Comparison of ENCODE assay signal across 25 cellular contexts in genomic region chr22:25413620-25414019, GRCh38.
DNase-seq lines count a peak whose midpoint lies in the region; ATAC-seq, FAIRE-seq and TF ChIP-seq lines count a peak whose summit lies in the region.
"Had no signal": no experiment of that assay in that cellular context is flagged by ENCODE, and none has a peak within 500 bp of the region (broad histone marks: within the 10 kb centered on the region; RNA-seq: fewer than 3 reads in every experiment).

No MANE protein-coding gene starts in this region.

- H2AK5ac ChIP-seq in mesenchymal stem cell (ENCODE audit: low read length, severe bottlenecking): no peak overlapping the region

- H4K8ac ChIP-seq in mesenchymal stem cell (ENCODE audit: low read length): peak overlapping the region; percentile 2

- H3K36me3 Mint-ChIP-seq in Caco-2 (ENCODE audit: insufficient read depth, unreplicated experiment): no peaks in the 10 kb centered on the region
- H3K36me3 Mint-ChIP-seq: CD14-positive monocyte; CD4-positive, alpha-beta memory T cell had no signal

- no peaks in the 10 kb centered on the region for H3K79me1 ChIP-seq in mesenchymal stem cell (replicated peaks; ENCODE audit: low read length, poor library complexity, severe bottlenecking)

- no peaks in the 10 kb centered on the region for H3K9me1 ChIP-seq in K562 (ENCODE audit: control insufficient read depth, insufficient read depth, low read length)

- H3K9me3 ChIP-seq in A549 (no peaks in the 10 kb centered on the region), K562 (replicated peaks; ENCODE audit: control insufficient read depth, insufficient read depth, low read depth, low read length) (no peaks in the 10 kb centered on the region), mesenchymal stem cell (ENCODE audit: control insufficient read depth, low read length) (no peaks in the 10 kb centered on the region), Caco-2 (no peaks in the 10 kb centered on the region)

- no peak overlapping the region for H3K4me3 Mint-ChIP-seq in Caco-2 (ENCODE audit: unreplicated experiment)
- H3K4me3 Mint-ChIP-seq: CD14-positive monocyte; CD4-positive, alpha-beta memory T cell; GM23338; HFFc6 had no signal

- CTCF ChIA-PET in A549 (lab: Yijun Ruan, JAX) (no interaction called here), K562 (lab: Yijun Ruan, JAX; ENCODE audit: low intra/inter-chr PET ratio) (no interaction called here), Caco-2 (lab: Charles Lee) (interaction anchor here (0.5 kb wide), 1 partner anchor 43 kb away, joined by 4 read pairs; no protein-coding TSS in a partner anchor)

- no peak overlapping the region for H2BK12ac ChIP-seq in mesenchymal stem cell (ENCODE audit: low read length in 2 of 2)

- no TSS peak for BruUV-seq in K562 (replicated peaks; lab: Mats Ljungman, UMichigan)
- BruUV-seq in Caco-2 (replicated peaks; lab: Mats Ljungman, UMichigan): no TSS peak

- no peak overlapping the region for H3K18ac ChIP-seq in mesenchymal stem cell (ENCODE audit: low read depth in 1 of 2, low read length in 2 of 2)

- H4K91ac ChIP-seq in mesenchymal stem cell (ENCODE audit: low read length): no peak overlapping the region

- H4K20me1 ChIP-seq in K562 (replicated peaks; ENCODE audit: control insufficient read depth, insufficient read depth, low read length): no peaks in the 10 kb centered on the region
- H4K20me1 ChIP-seq: BLaER1 had no signal

- H2BK15ac ChIP-seq in mesenchymal stem cell (ENCODE audit: low read depth, poor library complexity, severe bottlenecking): no peak overlapping the region

- intact Hi-C loops in K562 (cut with micrococcal nuclease) (no loop called here), Caco-2 (cut with micrococcal nuclease; ENCODE audit: unreplicated experiment) (no loop called here)

- no peaks in the 10 kb centered on the region for H3K4me1 ChIP-seq in A549
- no peaks in the 10 kb centered on the region; a peak in 1 of 5 replicates for H3K4me1 ChIP-seq in K562 (replicated peaks in 1 of 2; ENCODE audit: control insufficient read depth in 2 of 2, insufficient read depth in 2 of 2, low read length in 2 of 2)
- no peaks in the 10 kb centered on the region for H3K4me1 ChIP-seq in mesenchymal stem cell (ENCODE audit: control insufficient read depth, insufficient read depth, low read depth, low read length)
- H3K4me1 ChIP-seq in Caco-2: no peaks in the 10 kb centered on the region

- H3K23ac ChIP-seq in mesenchymal stem cell (ENCODE audit: low read length in 2 of 2): no peak overlapping the region

- H3K4me3 ChIP-seq in A549: no peak overlapping the region
- no peak overlapping the region for H3K4me3 ChIP-seq in K562
- H3K4me3 ChIP-seq in mesenchymal stem cell (ENCODE audit: insufficient read depth in 1 of 2, low read depth in 1 of 2, low read length in 2 of 2): no peak overlapping the region
- H3K4me3 ChIP-seq in Caco-2 (ENCODE audit: low read depth, low read length): no peak overlapping the region
- H3K4me3 ChIP-seq: BLaER1, GM23338 had no signal

- H2BK5ac ChIP-seq in mesenchymal stem cell (ENCODE audit: low read depth, low read length, poor library complexity, severe bottlenecking): no peak overlapping the region

- H3K27me3 Mint-ChIP-seq in Caco-2 (ENCODE audit: insufficient read depth, unreplicated experiment): peaks cover 7% of the 10 kb centered on the region

- no peak overlapping the region for H3K14ac ChIP-seq in mesenchymal stem cell (ENCODE audit: low read length in 2 of 2)

- no peak overlapping the region for H2AFZ ChIP-seq in K562 (ENCODE audit: low read depth, low read length)
- no peak overlapping the region for H2AFZ ChIP-seq in mesenchymal stem cell (ENCODE audit: low read depth, low read length)
- H2AFZ ChIP-seq: GM23338 had no signal

- H3K27ac ChIP-seq in A549: no peak overlapping the region
- no peak overlapping the region for H3K27ac ChIP-seq in K562 (ENCODE audit: extremely low read depth, low read depth, low read length)
- H3K27ac ChIP-seq in mesenchymal stem cell (ENCODE audit: low read length, poor library complexity, severe bottlenecking): no peak overlapping the region
- H3K27ac ChIP-seq: 22Rv1, BLaER1 had no signal

- in situ Hi-C loops in K562 (cut with MboI): no loop called here

- TF ChIP-seq EP300 in A549 (IDR thresholded peaks at IDR 0.05) (no peak), K562 (IDR thresholded peaks at IDR 0.05; ENCODE audit: low read length) (no peak)

- TF ChIP-seq POLR2A in A549 (IDR thresholded peaks at IDR 0.05; ENCODE audit: low read length): no peak
- TF ChIP-seq POLR2A in K562 (conservative IDR thresholded peaks at IDR 0.05): no peak

- H3K9me3 Mint-ChIP-seq in Caco-2 (ENCODE audit: unreplicated experiment): peaks cover 9% of the 10 kb centered on the region
- H3K9me3 Mint-ChIP-seq: HFFc6 had no signal

- no peak overlapping the region for H3K9ac ChIP-seq in K562 (ENCODE audit: insufficient read depth in 1 of 2, low read depth in 2 of 2, low read length in 2 of 2)
- H3K9ac ChIP-seq in mesenchymal stem cell (ENCODE audit: low read length): no peak overlapping the region
- H3K9ac ChIP-seq: BLaER1 had no signal

- ATAC-seq in A549: no peak
- no peak for ATAC-seq in K562
- ATAC-seq: GM23338 had no signal

- H3K79me2 ChIP-seq in K562 (ENCODE audit: control insufficient read depth, insufficient read depth, low read length): no peaks in the 10 kb centered on the region

- FAIRE-seq in A549 (lab: Jason Lieb, UNC) (no peak), K562 (lab: Jason Lieb, UNC) (no peak), urothelium cell line (lab: Jason Lieb, UNC) (peak; percentile 69), D721Med (lab: Jason Lieb, UNC) (no peak)
- FAIRE-seq: GM12891, GM18507, H54, HTR-8/SVneo had no signal

- no peak for TF ChIP-seq RAD21 in A549 (conservative IDR thresholded peaks at IDR 0.05 in 1 of 2, IDR thresholded peaks at IDR 0.05 in 1 of 2)
- TF ChIP-seq RAD21 in K562 (CRISPR knock-in tag; conservative IDR thresholded peaks at IDR 0.05 in 1 of 2, IDR thresholded peaks at IDR 0.05 in 1 of 2): no peak

- POLR2A ChIA-PET in A549 (lab: Yijun Ruan, JAX) (no interaction called here), K562 (lab: Yijun Ruan, JAX) (no interaction called here), Caco-2 (lab: Charles Lee) (no interaction called here)

- H3K4me2 ChIP-seq in A549 (no peak overlapping the region), K562 (ENCODE audit: insufficient read depth, low read length) (no peak overlapping the region), mesenchymal stem cell (ENCODE audit: low read length, poor library complexity, severe bottlenecking) (no peak overlapping the region)
- H3K4me2 ChIP-seq: BLaER1, GM23338 had no signal

- H3K36me3 ChIP-seq in K562 (ENCODE audit: control insufficient read depth, insufficient read depth, low read length): no peaks in the 10 kb centered on the region
- no peaks in the 10 kb centered on the region for H3K36me3 ChIP-seq in mesenchymal stem cell (ENCODE audit: control insufficient read depth in 1 of 2, insufficient read depth in 2 of 2, low read depth in 1 of 2, low read length in 2 of 2)
- H3K36me3 ChIP-seq in Caco-2 (ENCODE audit: control insufficient read depth, insufficient read depth, low read length): no peaks in the 10 kb centered on the region
- H3K36me3 ChIP-seq: BLaER1 had no signal

- no peak overlapping the region for H3K4ac ChIP-seq in mesenchymal stem cell (ENCODE audit: low read depth in 1 of 2, low read length in 2 of 2)

- WGBS in A549 (ENCODE audit: missing lambda C conversion rate): 82% methylated on average over 1 of the region's 1 CpG
- 8% methylated on average over 1 of the region's 1 CpG for WGBS in K562 (ENCODE audit: insufficient coverage, low coverage, missing lambda C conversion rate)
- WGBS in mesenchymal stem cell: 89% methylated on average over 1 of the region's 1 CpG

- H3K4me1 Mint-ChIP-seq in Caco-2 (ENCODE audit: low read depth, unreplicated experiment): no peaks in the 10 kb centered on the region

- TF ChIP-seq CTCF in A549 (IDR thresholded peaks at IDR 0.05): no peak
- TF ChIP-seq CTCF in K562 (IDR thresholded peaks at IDR 0.05 in 2 of 3, conservative IDR thresholded peaks at IDR 0.05 in 1 of 3; ENCODE audit: insufficient read depth in 2 of 3, low read depth in 1 of 3, low read length in 3 of 3): no peak
- no peak for TF ChIP-seq CTCF in D721Med (IDR thresholded peaks at IDR 0.05; ENCODE audit: insufficient read depth, missing control alignments)
- no peak for TF ChIP-seq CTCF in Caco-2 (IDR thresholded peaks at IDR 0.05; ENCODE audit: insufficient read depth in 1 of 2, low read depth in 1 of 2, low read length in 1 of 2, severe bottlenecking in 1 of 2, unreplicated experiment in 1 of 2)

- H2BK120ac ChIP-seq in mesenchymal stem cell (ENCODE audit: low read depth, low read length): no peak overlapping the region

- H3K27me3 ChIP-seq in K562 (ENCODE audit: control insufficient read depth in 2 of 2, insufficient read depth in 2 of 2, low read length in 2 of 2) (no peaks in the 10 kb centered on the region), mesenchymal stem cell (ENCODE audit: control insufficient read depth in 1 of 2, insufficient read depth in 1 of 2, low read length in 2 of 2) (peaks cover 28 to 41% of the 10 kb centered on the region in 2 experiments), Caco-2 (replicated peaks; ENCODE audit: control insufficient read depth, insufficient read depth, low read length) (no peaks in the 10 kb centered on the region; the same call in 1 of the 2 replicates)
- H3K27me3 ChIP-seq: BLaER1 had no signal

- DNase-seq in A549 (ENCODE audit: low read depth in 1 of 2, low spot score in 1 of 2) (no peak), K562 (ENCODE audit: extremely low read depth in 1 of 4, low spot score in 3 of 4) (no peak), mesenchymal stem cell (no peak), urothelium cell line (ENCODE audit: low spot score) (no peak), D721Med (ENCODE audit: insufficient read length, low spot score) (no peak), Caco-2 (no peak), NCI-H2196 treated with DMSO at 0.1 percent for 48 hours (lab: John Stamatoyannopoulos, UW; ENCODE audit: unreplicated experiment) (no peak)
- DNase-seq: Calu3; CD4-positive, alpha-beta memory T cell; DMS 273 treated with DMSO at 0.1 percent for 48 hours; DMS53; DND-41; EL; HCEC 1CT; HFFc6; IMR-90; KBM-7 had no signal

- no peak overlapping the region for H3K27ac Mint-ChIP-seq in Caco-2 (ENCODE audit: unreplicated experiment)
- H3K27ac Mint-ChIP-seq: CD4-positive, alpha-beta memory T cell; GM23338; HFFc6 had no signal

TF ChIP-seq in A549, 52 proteins besides CTCF, POLR2A, EP300 and RAD21:
- TF ChIP-seq MAFK (IDR thresholded peaks at IDR 0.05; ENCODE audit: partially characterized antibody) (no peak), ZFP36 (IDR thresholded peaks at IDR 0.05; ENCODE audit: borderline replicate concordance, partially characterized antibody) (peak; percentile 67)

TF ChIP-seq in K562, 482 proteins besides CTCF, POLR2A, EP300 and RAD21:
- TF ChIP-seq ZFP36 (IDR thresholded peaks at IDR 0.05; ENCODE audit: low read depth, low read length, partially characterized antibody): peak; percentile 79
- TF ChIP-seq NCOA2 (IDR thresholded peaks at IDR 0.05; ENCODE audit: partially characterized antibody in 2 of 2): no peak
TF ChIP-seq in K562: peak in this region for 1.

Comparison
In these comparisons a context has a peak if more than half of its experiments do, and no peak if none do; other contexts are left out.
1. Of the 35 proteins assayed by ChIP-seq in both K562 and A549: peak only in K562: none; only in A549: none; in both: ZFP36; in neither: 34.